ENCODE assay signal across 10 cellular contexts in genomic region chr1:229506633-229507032, GRCh38. TPM values are rescaled to one million over a fixed set of nuclear protein-coding genes. Genes with fewer than 3 reads are reported as not detected.
DNase-seq lines count a peak whose midpoint lies in the region; ATAC-seq, FAIRE-seq and TF ChIP-seq lines count a peak whose summit lies in the region.
"Had no signal": no experiment of that assay in that cellular context is flagged by ENCODE, and none has a peak within 500 bp of the region (broad histone marks: within the 10 kb centered on the region; RNA-seq: fewer than 3 reads in every experiment).

No MANE protein-coding gene starts in this region.

- TF ChIP-seq POLR2A in HepG2 (IDR thresholded peaks at IDR 0.05; ENCODE audit: insufficient read depth in 1 of 2, low read depth in 2 of 2, low read length in 2 of 2) (no peak), right lobe of liver (IDR thresholded peaks at IDR 0.05) (no peak)

- peaks cover 21% of the 10 kb centered on the region for H3K79me2 ChIP-seq in HepG2 (ENCODE audit: insufficient read depth, low read length)

- ATAC-seq in HepG2 = no peak
- no peak for ATAC-seq in right lobe of liver
- no peak for ATAC-seq in WTC11
- ATAC-seq in GM18909 (IDR thresholded peaks at IDR 0.05; ENCODE audit: poor library complexity, unreplicated experiment) = no peak

- H3K4me1 Mint-ChIP-seq in WTC11 = peaks cover 15% of the 10 kb centered on the region
- H3K4me1 Mint-ChIP-seq in type B pancreatic cell (ENCODE audit: unreplicated experiment) = peaks cover 11% of the 10 kb centered on the region

- H3K27ac ChIP-seq in HepG2 (ENCODE audit: extremely low read length, insufficient read depth, low read length) = no peak overlapping the region
- H3K27ac ChIP-seq in right lobe of liver = no peak overlapping the region
- no peak overlapping the region for H3K27ac ChIP-seq in iPS-18a (ENCODE audit: low read length)

- H3K4me1 ChIP-seq in HepG2 (ENCODE audit: insufficient read depth, low read length) = peaks cover 27% of the 10 kb centered on the region
- peaks cover 0 to 13% (median 6%) of the 10 kb centered on the region in 4 donors for H3K4me1 ChIP-seq in right lobe of liver
- H3K4me1 ChIP-seq in iPS-18a (ENCODE audit: control insufficient read depth, low read depth, low read length) = peaks cover 6% of the 10 kb centered on the region

- H3K9me3 ChIP-seq in HepG2 (ENCODE audit: low read length) (no peaks in the 10 kb centered on the region), right lobe of liver (no peaks in the 10 kb centered on the region), iPS-18a (ENCODE audit: control insufficient read depth, low read depth, low read length) (no peaks in the 10 kb centered on the region)

- no peak for TF ChIP-seq RAD21 in HepG2 (CRISPR knock-in tag; IDR thresholded peaks at IDR 0.05)

- DNase-seq in HepG2 (ENCODE audit: low spot score) = no peak
- DNase-seq in right lobe of liver = no peak
- DNase-seq in WTC11 (ENCODE audit: low spot score) = no peak
- no peak for DNase-seq in type B pancreatic cell (ENCODE audit: extremely low spot score, unreplicated experiment)
- no peak for DNase-seq in islet precursor cell
- no peak for DNase-seq in activated CD4-positive, CD25-positive, alpha-beta regulatory T cell (lab: John Stamatoyannopoulos, UW)
- DNase-seq: DMS53, IMR-90 had no signal

- TF ChIP-seq CTCF in HepG2 (CRISPR knock-in tag; IDR thresholded peaks at IDR 0.05) (no peak), right lobe of liver (IDR thresholded peaks at IDR 0.05) (no peak), WTC11 (IDR thresholded peaks at IDR 0.05) (no peak), type B pancreatic cell (conservative IDR thresholded peaks at IDR 0.05) (no peak)

- H3K36me3 ChIP-seq in HepG2 (replicated peaks in 1 of 2; ENCODE audit: control insufficient read depth in 1 of 2, insufficient read depth in 2 of 2, low read length in 2 of 2) (peaks cover 2 to 12% of the 10 kb centered on the region in 2 experiments; a peak in 3 of 5 replicates), right lobe of liver (peaks cover 0 to 3% (median 0%) of the 10 kb centered on the region in 4 donors), iPS-18a (ENCODE audit: control insufficient read depth, low read depth, low read length) (peaks cover 13% of the 10 kb centered on the region)

- no peak overlapping the region for H2AFZ ChIP-seq in HepG2 (ENCODE audit: low read length)

- CTCF ChIA-PET in HepG2 (lab: Yijun Ruan, JAX; ENCODE audit: low intra/inter-chr PET ratio, low total read pairs) (no interaction called here), WTC11 (lab: Charles Lee) (interaction anchor here (1.0 kb wide), 1 partner anchor 24 kb away, joined by 3 read pairs; no protein-coding TSS in a partner anchor)

- FAIRE-seq in HepG2 (lab: Jason Lieb, UNC) = no peak

- H3K4me3 ChIP-seq in HepG2 (replicated peaks in 1 of 3; ENCODE audit: insufficient read depth in 1 of 3, low read depth in 2 of 3, low read length in 3 of 3) (peak overlapping the region in 2 of 3 experiments; percentile 89 to 91; a peak in 4 of 6 replicates), right lobe of liver (no peak overlapping the region), iPS-18a (ENCODE audit: low read length) (peak overlapping the region; percentile 99)

- H3K4me3 Mint-ChIP-seq in WTC11 (peak overlapping the region; percentile 95), type B pancreatic cell (peak overlapping the region; percentile 95)

- no peaks in the 10 kb centered on the region; the same call in 1 of the 2 replicates for H4K20me1 ChIP-seq in HepG2 (ENCODE audit: insufficient read depth, low read length)

- H3K27me3 Mint-ChIP-seq in WTC11 (ENCODE audit: low read depth) (no peaks in the 10 kb centered on the region; the same call in 1 of the 2 replicates), type B pancreatic cell (no peaks in the 10 kb centered on the region)

- in situ Hi-C loops in HepG2 (cut with HindIII; ENCODE audit: extremely low pct_ligation_motif_present, low pct_unique_long_range_greater_than_20kb) = no loop called here

- BruUV-seq in HepG2 (replicated peaks; lab: Mats Ljungman, UMichigan) = no TSS peak

- no peaks in the 10 kb centered on the region; a peak in 1 of 5 replicates for H3K27me3 ChIP-seq in HepG2 (ENCODE audit: control insufficient read depth in 1 of 2, insufficient read depth in 2 of 2, low read length in 2 of 2)
- H3K27me3 ChIP-seq in right lobe of liver = no peaks in the 10 kb centered on the region
- no peaks in the 10 kb centered on the region for H3K27me3 ChIP-seq in iPS-18a (ENCODE audit: control insufficient read depth, insufficient read depth, low read length)

- TF ChIP-seq EP300 in HepG2 (IDR thresholded peaks at IDR 0.05; ENCODE audit: low read depth in 2 of 2, low read length in 2 of 2) (no peak), HepG2 (CRISPR knock-in tag; IDR thresholded peaks at IDR 0.05; ENCODE audit: borderline replicate concordance) (no peak)

- intact Hi-C loops in HepG2 (cut with micrococcal nuclease; ENCODE audit: unreplicated experiment) (loop anchor here (5.0 kb wide), 1 partner anchor 51 kb away; the partner anchor contains the start of gene ABCB10), right lobe of liver (cut with DNase I) (no loop called here)

- H3K9ac ChIP-seq in HepG2 (ENCODE audit: insufficient read depth, low read depth, low read length) (peak overlapping the region; percentile 97; the same call in 1 of the 2 replicates), iPS-18a (ENCODE audit: low read length) (peak overlapping the region; percentile 94)

- peak overlapping the region; percentile 88 for H3K4me2 ChIP-seq in HepG2 (ENCODE audit: low read depth, low read length)

- H3K36me3 Mint-ChIP-seq in WTC11 (peaks cover 15% of the 10 kb centered on the region), type B pancreatic cell (peaks cover 4% of the 10 kb centered on the region)

- 87% methylated on average over 8 of the region's 8 CpGs for WGBS in HepG2 (ENCODE audit: low lambda C conversion rate)
- 69% methylated on average over 6 of the region's 8 CpGs for WGBS in right lobe of liver (ENCODE audit: insufficient coverage, low coverage, low lambda C conversion rate, missing lambda C conversion rate)

- POLR2A ChIA-PET in HepG2 (lab: Yijun Ruan, JAX) (no interaction called here), WTC11 (lab: Charles Lee) (no interaction called here)

- H3K9me3 Mint-ChIP-seq in WTC11 (no peaks in the 10 kb centered on the region), type B pancreatic cell (no peaks in the 10 kb centered on the region)

- H3K27ac Mint-ChIP-seq in WTC11 (no peak overlapping the region), type B pancreatic cell (peak overlapping the region; percentile 69)

RNA-seq across cellular contexts. Expression of gene NUP133, which starts 1.5 kb away (rescaled TPM):
- total RNA-seq in HepG2 (2016; rRNA removed; fragmentation: Illumina TruSeq; extraction: Trizol) = 45.6 and 78.5 TPM in 2 replicates
- total RNA-seq in HepG2 (2016; cell fraction: cytosol; rRNA removed; fragmentation: Illumina TruSeq; extraction: Trizol; ENCODE audit: low read depth) = 9.6 and 10.7 TPM in 2 replicates
- 46.9 and 76.4 TPM in 2 replicates for total RNA-seq in HepG2 (2016; cell fraction: insoluble cytoplasmic fraction; rRNA removed; fragmentation: Illumina TruSeq; extraction: Trizol)
- total RNA-seq in HepG2 (2016; cell fraction: membrane; rRNA removed; fragmentation: Illumina TruSeq; extraction: Trizol) = 15.8 and 18.8 TPM in 2 replicates
- 29.2 and 34.2 TPM in 2 replicates for total RNA-seq in HepG2 (2016; cell fraction: nucleus; rRNA removed; fragmentation: Illumina TruSeq; extraction: Trizol)
- polyA plus RNA-seq in HepG2 (2011; rRNA removed) = 16.8 and 17.7 TPM in 2 replicates
- 8.1 and 10.3 TPM in 2 replicates for polyA plus RNA-seq in HepG2 (2011; cell fraction: cytosol; rRNA removed)
- 13.7 and 16.6 TPM in 2 replicates for polyA plus RNA-seq in HepG2 (2011; cell fraction: nucleus; rRNA removed)
- 14.1 and 16.5 TPM in 2 replicates for polyA plus RNA-seq in HepG2 (2012)
- polyA plus RNA-seq in HepG2 (2016; cell fraction: cytosol; fragmentation: Illumina TruSeq; extraction: Trizol; ENCODE audit: low read depth) = 2.5 and 2.6 TPM in 2 replicates
- 44.2 and 47.9 TPM in 2 replicates for polyA plus RNA-seq in HepG2 (2016; cell fraction: insoluble cytoplasmic fraction; fragmentation: Illumina TruSeq; extraction: Trizol; ENCODE audit: low read depth)
- polyA plus RNA-seq in HepG2 (2016; cell fraction: membrane; fragmentation: Illumina TruSeq; extraction: Trizol; ENCODE audit: low read depth) = 6.6 and 6.8 TPM in 2 replicates
- polyA plus RNA-seq in HepG2 (2016; cell fraction: nucleus; fragmentation: Illumina TruSeq; extraction: Trizol; ENCODE audit: insufficient read depth, low read depth) = 25.0 and 28.2 TPM in 2 replicates
- polyA minus RNA-seq in HepG2 (2011; rRNA and poly(A)+ RNA removed; ENCODE audit: low replicate concordance) = 30.6 and 31.0 TPM in 2 replicates
- polyA minus RNA-seq in HepG2 (2011; cell fraction: cytosol; rRNA and poly(A)+ RNA removed) = 20.1 and 21.5 TPM in 2 replicates
- 30.6 and 37.9 TPM in 2 replicates for polyA minus RNA-seq in HepG2 (2011; cell fraction: nucleus; rRNA and poly(A)+ RNA removed)
- total RNA-seq in right lobe of liver = 10 to 100 TPM in 5 of 6 experiments, 1 to 10 TPM in 1; 8.5 to 14.4 (median 11.5) TPM
- 66.9 to 73.7 TPM (median 67.8 TPM) in 3 replicates for total RNA-seq in WTC11 (2021)
- total RNA-seq in type B pancreatic cell (ENCODE audit: low replicate concordance) = 46.2 and 53.9 TPM in 2 replicates

RNA-seq across cellular contexts. Expression of gene ABCB10, which starts 51.9 kb away (rescaled TPM):
- 20.1 and 28.9 TPM in 2 replicates for total RNA-seq in HepG2 (2016; rRNA removed; fragmentation: Illumina TruSeq; extraction: Trizol)
- total RNA-seq in HepG2 (2016; cell fraction: cytosol; rRNA removed; fragmentation: Illumina TruSeq; extraction: Trizol; ENCODE audit: low read depth) = 4.5 and 5.0 TPM in 2 replicates
- total RNA-seq in HepG2 (2016; cell fraction: insoluble cytoplasmic fraction; rRNA removed; fragmentation: Illumina TruSeq; extraction: Trizol) = 18.7 and 27.5 TPM in 2 replicates
- total RNA-seq in HepG2 (2016; cell fraction: membrane; rRNA removed; fragmentation: Illumina TruSeq; extraction: Trizol) = 11.6 and 14.5 TPM in 2 replicates
- total RNA-seq in HepG2 (2016; cell fraction: nucleus; rRNA removed; fragmentation: Illumina TruSeq; extraction: Trizol) = 25.6 and 28.6 TPM in 2 replicates
- polyA plus RNA-seq in HepG2 (2011; rRNA removed) = 11.2 and 11.9 TPM in 2 replicates
- 7.5 and 9.3 TPM in 2 replicates for polyA plus RNA-seq in HepG2 (2011; cell fraction: cytosol; rRNA removed)
- 5.5 and 7.1 TPM in 2 replicates for polyA plus RNA-seq in HepG2 (2011; cell fraction: nucleus; rRNA removed)
- polyA plus RNA-seq in HepG2 (2012) = 11.7 and 14.5 TPM in 2 replicates
- polyA plus RNA-seq in HepG2 (2016; cell fraction: cytosol; fragmentation: Illumina TruSeq; extraction: Trizol; ENCODE audit: low read depth) = 2.3 and 2.6 TPM in 2 replicates
- 19.6 and 20.3 TPM in 2 replicates for polyA plus RNA-seq in HepG2 (2016; cell fraction: insoluble cytoplasmic fraction; fragmentation: Illumina TruSeq; extraction: Trizol; ENCODE audit: low read depth)
- 6.7 and 7.3 TPM in 2 replicates for polyA plus RNA-seq in HepG2 (2016; cell fraction: membrane; fragmentation: Illumina TruSeq; extraction: Trizol; ENCODE audit: low read depth)
- 33.1 and 36.0 TPM in 2 replicates for polyA plus RNA-seq in HepG2 (2016; cell fraction: nucleus; fragmentation: Illumina TruSeq; extraction: Trizol; ENCODE audit: insufficient read depth, low read depth)
- 23.0 and 26.7 TPM in 2 replicates for polyA minus RNA-seq in HepG2 (2011; rRNA and poly(A)+ RNA removed; ENCODE audit: low replicate concordance)
- polyA minus RNA-seq in HepG2 (2011; cell fraction: cytosol; rRNA and poly(A)+ RNA removed) = 11.3 and 12.5 TPM in 2 replicates
- 9.3 and 9.6 TPM in 2 replicates for polyA minus RNA-seq in HepG2 (2011; cell fraction: nucleus; rRNA and poly(A)+ RNA removed)
- 10 to 100 TPM; 12.9 to 16.2 (median 13.7) TPM for total RNA-seq in right lobe of liver
- 9.2 to 11.0 TPM (median 11.0 TPM) in 3 replicates for total RNA-seq in WTC11 (2021)
- total RNA-seq in type B pancreatic cell (ENCODE audit: low replicate concordance) = 19.4 and 24.1 TPM in 2 replicates

Comparison
In these comparisons a context has a peak if more than half of its experiments do, and no peak if none do; other contexts are left out.
1. H3K4me3 ChIP-seq: peak in HepG2 (2 of 3) and iPS-18a (single experiment); none in right lobe of liver (0 of 3).